In genomic region chr17:53630115-53630514, GRCh38 we compare ENCODE assay signal across 18 cellular contexts.
"Had no signal": no experiment of that assay in that cellular context is flagged by ENCODE, and none has a peak within 500 bp of the region (broad histone marks: within the 10 kb centered on the region; RNA-seq: fewer than 3 reads in every experiment).

No MANE protein-coding gene starts in this region.

- H3K36me3 ChIP-seq: ovary, stomach, thoracic aorta, transverse colon had no signal

- H3K27ac Mint-ChIP-seq: naive thymus-derived CD8-positive, alpha-beta T cell; progenitor cell of endocrine pancreas had no signal

- H3K27me3 ChIP-seq: ovary, stomach, transverse colon had no signal

- H3K4me1 ChIP-seq: stomach, transverse colon had no signal

- ATAC-seq: esophagus mucosa; mucosa of descending colon; naive thymus-derived CD8-positive, alpha-beta T cell; right cardiac atrium had no signal

- H3K27ac ChIP-seq: coronary artery, ovary, stomach, thoracic aorta, transverse colon had no signal

- H3K4me1 Mint-ChIP-seq: naive thymus-derived CD8-positive, alpha-beta T cell had no signal

- H3K4me3 Mint-ChIP-seq: naive thymus-derived CD8-positive, alpha-beta T cell had no signal

- H3K4me3 ChIP-seq: coronary artery, mucosa of descending colon, ovary, stomach, thoracic aorta, transverse colon had no signal

- DNase-seq: effector CD8-positive, alpha-beta T cell; kidney glomerular epithelial cell; mammary epithelial cell; mucosa of descending colon; naive thymus-derived CD8-positive, alpha-beta T cell; nucleus accumbens; ovary; right cardiac atrium; small intestine; stimulated activated CD4-positive, alpha-beta T cell treated with anti-CD3 and anti-CD28 coated beads, Interleukin-12 subunit alpha, Interleukin-12 subunit beta, amount 100 ng/mL, for 4 hours; stimulated activated naive CD4-positive, alpha-beta T cell; stomach; substantia nigra; transverse colon had no signal

- H3K36me3 Mint-ChIP-seq: naive thymus-derived CD8-positive, alpha-beta T cell had no signal

- H3K27me3 Mint-ChIP-seq: naive thymus-derived CD8-positive, alpha-beta T cell; progenitor cell of endocrine pancreas had no signal

- H3K9me3 ChIP-seq: ovary, stomach, thoracic aorta, transverse colon had no signal
